12 cellular contexts compared by ENCODE assay signal in genomic region chr3:66196633-66197032, GRCh38. TPM values are rescaled to one million over a fixed set of nuclear protein-coding genes. Genes with fewer than 3 reads are reported as not detected.
DNase-seq lines count a peak whose midpoint lies in the region; ATAC-seq and TF ChIP-seq lines count a peak whose summit lies in the region.
"Had no signal": no experiment of that assay in that cellular context is flagged by ENCODE, and none has a peak within 500 bp of the region (broad histone marks: within the 10 kb centered on the region; RNA-seq: fewer than 3 reads in every experiment).

No MANE protein-coding gene starts in this region.

- H2BK12ac ChIP-seq in H9 (ENCODE audit: insufficient read length, low read depth, low read length): no peak overlapping the region

- no peak overlapping the region for H2BK5ac ChIP-seq in H9 (ENCODE audit: insufficient read length, low read length)

- peak; percentile 55 for TF ChIP-seq CTCF in H9 (conservative IDR thresholded peaks at IDR 0.05)
- peak; percentile 58 to 66 for TF ChIP-seq CTCF in brain (conservative IDR thresholded peaks at IDR 0.05)
- peak; percentile 33 for TF ChIP-seq CTCF in mesothelial cell of epicardium (IDR thresholded peaks at IDR 0.05; ENCODE audit: unreplicated experiment)

- no peak overlapping the region for H3K18ac ChIP-seq in H9 (ENCODE audit: insufficient read length, low read depth, low read length)

- no peak overlapping the region for H4K91ac ChIP-seq in H9 (ENCODE audit: insufficient read length, low read depth, low read length)

- H2AFZ ChIP-seq in H9 (ENCODE audit: low read length): no peak overlapping the region

- H3K56ac ChIP-seq in H9 (ENCODE audit: insufficient read length, low read depth, low read length): no peak overlapping the region

- no peaks in the 10 kb centered on the region for H3K79me1 ChIP-seq in H9 (ENCODE audit: insufficient read depth, low read depth, low read length, poor library complexity, severe bottlenecking)

- H3K27me3 ChIP-seq in H9 (ENCODE audit: insufficient read depth, low read length): no peaks in the 10 kb centered on the region

- no peak overlapping the region for H3K23ac ChIP-seq in H9 (ENCODE audit: insufficient read length, low read depth, low read length)

- H3K4me1 ChIP-seq in H9 (ENCODE audit: insufficient read depth, low read length): no peaks in the 10 kb centered on the region
- H3K4me1 ChIP-seq: Caco-2, HAP-1 had no signal

- H3T11ph ChIP-seq in H9 (ENCODE audit: low read length): no peak overlapping the region

- H3K36me3 Mint-ChIP-seq in H9 (ENCODE audit: insufficient read depth in 1 of 3, low read depth in 3 of 3): no peaks in the 10 kb centered on the region
- no peaks in the 10 kb centered on the region for H3K36me3 Mint-ChIP-seq in brain
- H3K36me3 Mint-ChIP-seq in mesothelial cell of epicardium: no peaks in the 10 kb centered on the region
- H3K36me3 Mint-ChIP-seq in activated CD8-positive, alpha-beta memory T cell treated with anti-CD3 and anti-CD28 coated beads, Interleukin-2, amount 10 ng/mL, durations not matched to agents 7 days and 5 days: no peaks in the 10 kb centered on the region
- H3K36me3 Mint-ChIP-seq: naive thymus-derived CD4-positive, alpha-beta T cell had no signal

- no peak overlapping the region for H2BK15ac ChIP-seq in H9 (ENCODE audit: low read depth, low read length)

- H3K79me2 ChIP-seq in H9 (ENCODE audit: insufficient read depth, low read length): no peaks in the 10 kb centered on the region

- H3K9me3 Mint-ChIP-seq in H9 (no peaks in the 10 kb centered on the region), brain (peaks cover 0 to 16% (median 0%) of the 10 kb centered on the region in 5 experiments), mesothelial cell of epicardium (no peaks in the 10 kb centered on the region)
- H3K9me3 Mint-ChIP-seq in activated CD8-positive, alpha-beta memory T cell treated with anti-CD3 and anti-CD28 coated beads, Interleukin-2, amount 10 ng/mL, durations not matched to agents 7 days and 5 days (ENCODE audit: low read depth): no peaks in the 10 kb centered on the region

- no peak overlapping the region for H3K9ac ChIP-seq in H9 (ENCODE audit: extremely low read depth, insufficient read length, low read length)

- no peak overlapping the region for H4K8ac ChIP-seq in H9 (replicated peaks; ENCODE audit: insufficient read length, low read depth, low read length)

- DNase-seq in AG08396 (ENCODE audit: low spot score): peak; percentile 23
- DNase-seq in H9: no peak
- DNase-seq in mesothelial cell of epicardium (ENCODE audit: low spot score in 2 of 2, unreplicated experiment in 2 of 2): no peak
- no peak for DNase-seq in activated CD8-positive, alpha-beta memory T cell treated with anti-CD3 and anti-CD28 coated beads, Interleukin-2, amount 10 ng/mL, durations not matched to agents 7 days and 5 days
- DNase-seq in NCI-H2107 (lab: John Stamatoyannopoulos, UW): no peak
- DNase-seq: Caco-2; esophagus squamous epithelium; naive thymus-derived CD4-positive, alpha-beta T cell; NCI-H2029 treated with DMSO at 0.1 percent for 48 hours had no signal

- H3K4ac ChIP-seq in H9 (ENCODE audit: low read depth, low read length): no peak overlapping the region

- H3K23me2 ChIP-seq in H9 (ENCODE audit: insufficient read length, low read depth, low read length, poor library complexity, severe bottlenecking): no peaks in the 10 kb centered on the region

- H3K14ac ChIP-seq in H9 (ENCODE audit: insufficient read depth, low read length): no peak overlapping the region

- no peak overlapping the region for H4K5ac ChIP-seq in H9 (ENCODE audit: insufficient read length, low read depth, low read length)

- H3K4me3 Mint-ChIP-seq in H9 (no peak overlapping the region), brain (no peak overlapping the region), mesothelial cell of epicardium (no peak overlapping the region)
- H3K4me3 Mint-ChIP-seq in activated CD8-positive, alpha-beta memory T cell treated with anti-CD3 and anti-CD28 coated beads, Interleukin-2, amount 10 ng/mL, durations not matched to agents 7 days and 5 days: no peak overlapping the region
- H3K4me3 Mint-ChIP-seq: naive thymus-derived CD4-positive, alpha-beta T cell had no signal

- CTCF ChIA-PET in activated CD8-positive, alpha-beta memory T cell treated with anti-CD3 and anti-CD28 coated beads, Interleukin-2, amount 10 ng/mL, durations not matched to agents 7 days and 5 days (lab: Charles Lee): no interaction called here

- H3K27ac Mint-ChIP-seq in H9: no peak overlapping the region
- H3K27ac Mint-ChIP-seq in brain: no peak overlapping the region
- no peak overlapping the region for H3K27ac Mint-ChIP-seq in mesothelial cell of epicardium
- no peak overlapping the region for H3K27ac Mint-ChIP-seq in activated CD8-positive, alpha-beta memory T cell treated with anti-CD3 and anti-CD28 coated beads, Interleukin-2, amount 10 ng/mL, durations not matched to agents 7 days and 5 days
- H3K27ac Mint-ChIP-seq: naive thymus-derived CD4-positive, alpha-beta T cell had no signal

- no peaks in the 10 kb centered on the region for H3K9me3 ChIP-seq in H9 (ENCODE audit: control insufficient read depth, low read depth, low read length)
- H3K9me3 ChIP-seq: Caco-2, esophagus squamous epithelium, HAP-1 had no signal

- no peak overlapping the region for H2BK120ac ChIP-seq in H9 (ENCODE audit: low read depth, low read length, poor library complexity, severe bottlenecking)

- no peak overlapping the region for H2BK20ac ChIP-seq in H9 (ENCODE audit: low read depth, low read length, poor library complexity, severe bottlenecking)

- H4K20me1 ChIP-seq in H9 (ENCODE audit: control insufficient read depth, insufficient read depth, insufficient read length): no peaks in the 10 kb centered on the region

- H3K27ac ChIP-seq in H9 (ENCODE audit: insufficient read length, low read depth, low read length): no peak overlapping the region
- H3K27ac ChIP-seq: esophagus squamous epithelium had no signal

- ATAC-seq in activated CD8-positive, alpha-beta memory T cell treated with anti-CD3 and anti-CD28 coated beads, Interleukin-2, amount 10 ng/mL, durations not matched to agents 7 days and 5 days: no peak
- ATAC-seq in HG02852 (IDR thresholded peaks at IDR 0.05; ENCODE audit: unreplicated experiment): no peak
- ATAC-seq: naive thymus-derived CD4-positive, alpha-beta T cell had no signal

- no peak overlapping the region for H3K4me2 ChIP-seq in H9 (ENCODE audit: insufficient read depth, insufficient read length, low read length)

- H3K4me1 Mint-ChIP-seq in H9 (peaks cover 8 to 9% of the 10 kb centered on the region in 2 experiments), brain (peaks cover 18% of the 10 kb centered on the region), mesothelial cell of epicardium (no peaks in the 10 kb centered on the region)
- H3K4me1 Mint-ChIP-seq in activated CD8-positive, alpha-beta memory T cell treated with anti-CD3 and anti-CD28 coated beads, Interleukin-2, amount 10 ng/mL, durations not matched to agents 7 days and 5 days: peaks cover 2% of the 10 kb centered on the region

- H3K27me3 Mint-ChIP-seq in H9 (ENCODE audit: low read depth) (peaks cover 10% of the 10 kb centered on the region), brain (peaks cover 6% of the 10 kb centered on the region), mesothelial cell of epicardium (ENCODE audit: low read depth) (peaks cover 15% of the 10 kb centered on the region)
- H3K27me3 Mint-ChIP-seq in activated CD8-positive, alpha-beta memory T cell treated with anti-CD3 and anti-CD28 coated beads, Interleukin-2, amount 10 ng/mL, durations not matched to agents 7 days and 5 days: peaks cover 15% of the 10 kb centered on the region

- no peak overlapping the region for H2AK5ac ChIP-seq in H9 (ENCODE audit: insufficient read length, low read length)

RNA-seq across cellular contexts. Expression of gene SLC25A26, which starts 24.2 kb away (rescaled TPM):
- 30.2 TPM in 2 replicates for total RNA-seq in H9 (2021)
- polyA plus RNA-seq in brain (ENCODE audit: insufficient read depth, low read depth, low replicate concordance): 17.8 TPM
- total RNA-seq in mesothelial cell of epicardium: 19.2 to 20.8 TPM (median 20.3 TPM) in 3 replicates
- 10 to 100 TPM; 14.5 to 15.6 TPM for total RNA-seq in activated CD8-positive, alpha-beta memory T cell treated with anti-CD3 and anti-CD28 coated beads, Interleukin-2, amount 10 ng/mL, durations not matched to agents 7 days and 5 days
